In the genomic region with DNA sequence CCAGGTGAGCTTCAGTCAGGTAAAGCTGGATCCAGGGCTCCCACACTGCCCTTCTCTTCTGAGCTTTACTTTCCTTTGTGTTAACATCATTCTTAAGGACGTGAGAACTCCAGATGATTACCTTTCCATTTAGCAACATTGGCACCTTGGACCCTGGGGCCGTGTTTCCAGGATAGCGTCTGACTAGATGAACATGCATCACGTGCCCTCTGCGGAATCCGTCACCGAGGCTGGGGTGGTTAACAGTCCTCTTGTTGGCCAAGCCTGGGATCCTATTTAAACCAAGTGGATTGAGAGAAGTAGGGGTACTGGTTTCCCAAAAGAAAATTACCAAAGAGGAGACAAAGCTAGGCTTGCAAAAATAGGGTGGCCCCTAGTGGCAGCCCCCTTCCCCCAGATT, we compare ENCODE assay signal across 23 cellular contexts. TPM values are rescaled to one million over a fixed set of nuclear protein-coding genes. Genes with fewer than 3 reads are reported as not detected.
"Had no signal": no experiment of that assay in that cellular context is flagged by ENCODE, and none has a peak within 500 bp of the region (broad histone marks: within the 10 kb centered on the region; RNA-seq: fewer than 3 reads in every experiment).

No MANE protein-coding gene starts in this region.

- H3K27ac ChIP-seq: KMS-11, RWPE1 had no signal

- H3K9me3 Mint-ChIP-seq: IgD-negative memory B cell had no signal

- H3K4me2 ChIP-seq: KMS-11, SK-N-SH had no signal

- H3K9ac ChIP-seq: KMS-11, SK-N-SH had no signal

- H3K27me3 Mint-ChIP-seq: IgD-negative memory B cell had no signal

- DNase-seq: NCI-H1092 treated with DMSO at 0.1 percent for 48 hours, NCI-H1436, NCI-H187, NCI-H2029, NCI-H2081 treated with DMSO at 0.1 percent for 48 hours, NCI-H2171, NCI-H226, NCI-H510A, NCI-H524 treated with DMSO at 0.1 percent for 48 hours, NCI-H69, NCI-H774, SHP77, SW 1271 had no signal

- H3K9me3 ChIP-seq: SK-N-SH had no signal

- H3K4me3 ChIP-seq: K562 had no signal

RNA-seq across cellular contexts. Expression of a gene that starts 49.2 kb away (rescaled TPM):
- total RNA-seq: HT-29, LHCN-M2, MCF 10A, PC-3, SK-MEL-5 had no signal
- polyA plus RNA-seq: SK-N-SH had no signal
